In the genomic region with DNA sequence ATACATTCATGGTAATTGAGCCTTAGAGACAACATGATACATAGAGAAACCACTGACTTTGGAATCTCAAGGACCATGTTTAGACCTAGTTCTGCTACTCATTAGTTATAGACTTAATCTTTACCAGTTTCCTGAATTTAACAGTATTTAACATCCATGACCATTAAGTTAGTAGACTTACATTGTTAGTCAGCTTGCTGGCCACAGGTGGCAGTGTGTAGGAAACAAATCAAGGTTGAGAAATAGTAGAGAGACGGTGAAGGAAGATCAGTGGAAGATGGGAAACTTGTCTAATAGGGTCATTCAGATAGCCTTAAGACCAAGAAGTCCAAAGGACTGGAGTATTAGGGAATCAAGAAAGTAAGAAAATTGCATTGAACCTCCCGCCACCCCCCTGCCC, we compare ENCODE assay signal across 15 cellular contexts. TPM values are rescaled to one million over a fixed set of nuclear protein-coding genes. Genes with fewer than 3 reads are reported as not detected.
DNase-seq lines count a peak whose midpoint lies in the region; ATAC-seq and TF ChIP-seq lines count a peak whose summit lies in the region.
"Had no signal": no experiment of that assay in that cellular context is flagged by ENCODE, and none has a peak within 500 bp of the region (broad histone marks: within the 10 kb centered on the region; RNA-seq: fewer than 3 reads in every experiment).

No MANE protein-coding gene starts in this region.

- BruUV-seq in PC-9 (replicated peaks; lab: Mats Ljungman, UMichigan) = no TSS peak

- ATAC-seq in aorta (ENCODE audit: low FRiP score) = no peak
- no peak for ATAC-seq in GM18519 (IDR thresholded peaks at IDR 0.05; ENCODE audit: low FRiP score, unreplicated experiment)
- ATAC-seq: body of pancreas, right cardiac atrium, T-helper 17 cell had no signal

- no peak overlapping the region for H3K4me2 ChIP-seq in PC-9

- no peak overlapping the region for H2AFZ ChIP-seq in PC-9

- DNase-seq in AG09309 (ENCODE audit: low read depth) (no peak), GM12864 (ENCODE audit: low read depth) (no peak), PC-9 (no peak), fibroblast of villous mesenchyme (ENCODE audit: low read depth) (no peak), aorta (no peak), head of caudate nucleus (no peak), NCI-H524 (lab: John Stamatoyannopoulos, UW) (no peak)
- DNase-seq: activated CD8-positive, alpha-beta memory T cell treated with anti-CD3 and anti-CD28 coated beads, Interleukin-2, amount 50 U/mL, for 48 hours; body of pancreas; NCI-H1048; NCI-H748 treated with DMSO at 0.1 percent for 48 hours; right cardiac atrium; T-helper 17 cell had no signal

- intact Hi-C loops in PC-9 (cut with micrococcal nuclease; ENCODE audit: unreplicated experiment) (no loop called here), aorta (cut with DNase I) (no loop called here), head of caudate nucleus (cut with DNase I) (no loop called here)

- no peaks in the 10 kb centered on the region for H3K79me2 ChIP-seq in PC-9 (ENCODE audit: low read depth)

- TF ChIP-seq CTCF in AG09309 (IDR thresholded peaks at IDR 0.05; ENCODE audit: control insufficient read depth, insufficient read depth, low read depth, low read length, missing control alignments) (peak; percentile 15), GM12864 (IDR thresholded peaks at IDR 0.05; ENCODE audit: low read depth, low read length, missing control alignments) (peak; percentile 41), PC-9 (conservative IDR thresholded peaks at IDR 0.05) (peak; percentile 34; the same call in 1 of the 2 replicates), fibroblast of villous mesenchyme (IDR thresholded peaks at IDR 0.05; ENCODE audit: insufficient read depth, low read depth, low read length) (peak; percentile 32)

- peaks cover 24% of the 10 kb centered on the region for H3F3A ChIP-seq in PC-9 (ENCODE audit: insufficient read depth, low read depth)

- H3K27me3 ChIP-seq in PC-9 (ENCODE audit: insufficient read depth, low read depth) (no peaks in the 10 kb centered on the region), aorta (ENCODE audit: control insufficient read depth in 1 of 2, insufficient read depth in 2 of 2, low read length in 1 of 2) (no peaks in the 10 kb centered on the region)
- H3K27me3 ChIP-seq: body of pancreas had no signal

- 94 to 96% methylated on average over 2 of the region's 2 CpGs for WGBS in aorta, 2 donors

- H3K4me3 ChIP-seq in AG09309 (ENCODE audit: control insufficient read depth, low read depth, low read length) (no peak overlapping the region), GM12864 (ENCODE audit: low read depth, low read length) (no peak overlapping the region), PC-9 (no peak overlapping the region), fibroblast of villous mesenchyme (ENCODE audit: low read depth, low read length) (no peak overlapping the region), aorta (ENCODE audit: low read length in 2 of 2) (no peak overlapping the region)
- H3K4me3 ChIP-seq: body of pancreas had no signal

- H3K36me3 ChIP-seq in PC-9 (ENCODE audit: low read depth) (peaks cover 14% of the 10 kb centered on the region; the same call in 1 of the 2 replicates), aorta (ENCODE audit: control insufficient read depth in 1 of 2, insufficient read depth in 2 of 2, low read length in 1 of 2) (peaks cover 0 to 3% of the 10 kb centered on the region in 2 donors)

- POLR2A ChIA-PET in PC-9 (lab: Charles Lee; ENCODE audit: unreplicated experiment) = no interaction called here

- H3K4me1 ChIP-seq in PC-9 (replicated peaks; ENCODE audit: insufficient read depth) (peaks cover 33% of the 10 kb centered on the region), aorta (ENCODE audit: control insufficient read depth in 1 of 2, insufficient read depth in 2 of 2, low read length in 2 of 2) (no peaks in the 10 kb centered on the region)
- H3K4me1 ChIP-seq: body of pancreas had no signal

- H3K9me2 ChIP-seq in PC-9 (ENCODE audit: insufficient read depth) = no peaks in the 10 kb centered on the region

- no peaks in the 10 kb centered on the region for H3K9me3 ChIP-seq in PC-9 (ENCODE audit: insufficient read depth, low read depth)
- no peaks in the 10 kb centered on the region for H3K9me3 ChIP-seq in aorta (ENCODE audit: control insufficient read depth, low read length)
- H3K9me3 ChIP-seq: body of pancreas had no signal

- no peak overlapping the region for H3K27ac ChIP-seq in PC-9
- no peak overlapping the region for H3K27ac ChIP-seq in aorta (ENCODE audit: low read depth in 1 of 2, low read length in 2 of 2)
- H3K27ac ChIP-seq: body of pancreas had no signal

- no peaks in the 10 kb centered on the region for H4K20me1 ChIP-seq in PC-9 (ENCODE audit: insufficient read depth)

- CTCF ChIA-PET in PC-9 (lab: Charles Lee) = no interaction called here

RNA-seq across cellular contexts. Expression of a gene that starts 31.0 kb away (rescaled TPM):
- total RNA-seq in PC-9 (2021) (not detected in 2 replicates), fibroblast of villous mesenchyme (0.43 TPM in 1 of 2 replicates, not detected in the other), aorta (under 1 TPM in 1 of 2 donors, not detected in 1; 0.65 TPM)
- not detected for polyA plus RNA-seq in aorta
- total RNA-seq: right cardiac atrium had no signal

RNA-seq across cellular contexts. Expression of a gene that starts 47.8 kb away (rescaled TPM):
- total RNA-seq in PC-9 (2021) (not detected in 2 replicates), fibroblast of villous mesenchyme (under 0.01 TPM in 2 replicates), aorta (10 to 100 TPM; 12.7 to 16.9 TPM)
- 10 to 100 TPM in 1 of 2 donors, 1 to 10 TPM in 1; 1.7 to 29.9 TPM for polyA plus RNA-seq in aorta
- total RNA-seq: lung microvascular endothelial cell had no signal

RNA-seq across cellular contexts. Expression of a gene that starts 55.4 kb away (rescaled TPM):
- not detected in 2 replicates for total RNA-seq in PC-9 (2021)
- total RNA-seq in fibroblast of villous mesenchyme = 0.32 and 0.43 TPM in 2 replicates
- 10 to 100 TPM in 1 of 2 donors, 1 to 10 TPM in 1; 9.2 to 15.5 TPM for total RNA-seq in aorta
- 10 to 100 TPM in 1 of 2 donors, 1 to 10 TPM in 1; 3.8 to 37.2 TPM for polyA plus RNA-seq in aorta

Comparison
In these comparisons a context has a peak if more than half of its experiments do, and no peak if none do; other contexts are left out.
1. RNA of a gene that starts 47.8 kb away (total RNA-seq): 12.7 to 16.9 TPM in aorta; not detected in PC-9 and under 0.01 TPM in fibroblast of villous mesenchyme; every median in the first group is over 10 times any median in the second.
2. Peak in every context shown above with its lines, with median percentiles within 50 percentile points of each other: CTCF ChIP-seq.